Comparison of ENCODE assay signal across 19 cellular contexts in genomic region chr3:185992801-185993467, GRCh38. TPM values are rescaled to one million over a fixed set of nuclear protein-coding genes. Genes with fewer than 3 reads are reported as not detected.
DNase-seq lines count a peak whose midpoint lies in the region; ATAC-seq and TF ChIP-seq lines count a peak whose summit lies in the region.
"Had no signal": no experiment of that assay in that cellular context is flagged by ENCODE, and none has a peak within 500 bp of the region (broad histone marks: within the 10 kb centered on the region; RNA-seq: fewer than 3 reads in every experiment).

No MANE protein-coding gene starts in this region.

- no peak overlapping the region for H4K8ac ChIP-seq in mesenchymal stem cell (ENCODE audit: low read length)

- H3K18ac ChIP-seq in mesenchymal stem cell (ENCODE audit: low read depth in 1 of 2, low read length in 2 of 2) = no peak overlapping the region

- intact Hi-C loops in Right ventricle myocardium inferior (cut with DNase I) = no loop called here
- intact Hi-C loops in left ventricle myocardium inferior (cut with micrococcal nuclease) = no loop called here
- intact Hi-C loops in dorsolateral prefrontal cortex (cut with DNase I) = loop anchor here in 1 of 2 donors (5.0 kb wide), 1 partner anchor 49 kb away; no protein-coding TSS in a partner anchor
- intact Hi-C loops in upper lobe of right lung (cut with DNase I) = no loop called here

- peak overlapping the region in 1 of 2 experiments; percentile 21 for H2BK12ac ChIP-seq in mesenchymal stem cell (ENCODE audit: low read length in 2 of 2)

- H3K36me3 ChIP-seq in left ventricle myocardium inferior (no peaks in the 10 kb centered on the region), mesenchymal stem cell (ENCODE audit: control insufficient read depth in 1 of 2, insufficient read depth in 2 of 2, low read depth in 1 of 2, low read length in 2 of 2) (no peaks in the 10 kb centered on the region), upper lobe of right lung (no peaks in the 10 kb centered on the region)
- H3K36me3 ChIP-seq: right lobe of liver had no signal

- H2AFZ ChIP-seq in mesenchymal stem cell (ENCODE audit: low read depth, low read length) = no peak overlapping the region

- WGBS in mesenchymal stem cell = 78% methylated on average over 9 of the region's 10 CpGs

- no peak overlapping the region for H2BK5ac ChIP-seq in mesenchymal stem cell (ENCODE audit: low read depth, low read length, poor library complexity, severe bottlenecking)

- H2AK5ac ChIP-seq in mesenchymal stem cell (ENCODE audit: low read length, severe bottlenecking) = no peak overlapping the region

- peaks cover 16% of the 10 kb centered on the region for H3K27me3 ChIP-seq in left ventricle myocardium inferior (ENCODE audit: low read depth)
- H3K27me3 ChIP-seq in dorsolateral prefrontal cortex = no peaks in the 10 kb centered on the region
- peaks cover 0 to 15% of the 10 kb centered on the region in 2 experiments for H3K27me3 ChIP-seq in mesenchymal stem cell (ENCODE audit: control insufficient read depth in 1 of 2, insufficient read depth in 1 of 2, low read length in 2 of 2)
- no peaks in the 10 kb centered on the region for H3K27me3 ChIP-seq in upper lobe of right lung
- H3K27me3 ChIP-seq: right lobe of liver had no signal

- DNase-seq in Right ventricle myocardium inferior (ENCODE audit: missing footprints) = no peak
- no peak for DNase-seq in left ventricle myocardium inferior
- peak in 6 of 10 donors; percentile 22 to 64 (median 57) for DNase-seq in dorsolateral prefrontal cortex
- DNase-seq in mesenchymal stem cell = no peak
- DNase-seq in upper lobe of right lung = no peak
- DNase-seq in stimulated activated CD4-positive, alpha-beta T cell treated with anti-CD3 and anti-CD28 coated beads, Interleukin-4, amount 100 ng/mL, for 24 hours = no peak
- DNase-seq in SHP77 treated with DMSO at 0.1 percent for 48 hours (lab: John Stamatoyannopoulos, UW) = no peak
- DNase-seq: activated CD4-positive, alpha-beta T cell treated with anti-CD3 and anti-CD28 coated beads, Interleukin-2, amount 50 U/mL, for 1 hour; effector CD8-positive, alpha-beta T cell; Karpas-422; naive thymus-derived CD8-positive, alpha-beta T cell; NCI-H1930; NCI-H748 treated with DMSO at 0.1 percent for 48 hours; T-helper 9 cell had no signal

- no peak overlapping the region for H3K4me2 ChIP-seq in mesenchymal stem cell (ENCODE audit: low read length, poor library complexity, severe bottlenecking)
- H3K4me2 ChIP-seq: A549 had no signal

- no peak overlapping the region for H3K4me3 ChIP-seq in left ventricle myocardium inferior
- no peak overlapping the region for H3K4me3 ChIP-seq in dorsolateral prefrontal cortex
- peak overlapping the region in 1 of 2 experiments; percentile 40 for H3K4me3 ChIP-seq in mesenchymal stem cell (ENCODE audit: insufficient read depth in 1 of 2, low read depth in 1 of 2, low read length in 2 of 2)
- no peak overlapping the region for H3K4me3 ChIP-seq in upper lobe of right lung
- H3K4me3 ChIP-seq: A549, right lobe of liver had no signal

- H2BK15ac ChIP-seq in mesenchymal stem cell (ENCODE audit: low read depth, poor library complexity, severe bottlenecking) = no peak overlapping the region

- H3K14ac ChIP-seq in mesenchymal stem cell (ENCODE audit: low read length in 2 of 2) = no peak overlapping the region

- no peak overlapping the region for H3K23ac ChIP-seq in mesenchymal stem cell (ENCODE audit: low read length in 2 of 2)

- ATAC-seq in Right ventricle myocardium inferior (peak; percentile 62), upper lobe of right lung (peak; percentile 49), GM18517 (IDR thresholded peaks at IDR 0.05; ENCODE audit: unreplicated experiment) (no peak)
- ATAC-seq: A549; HCT116; naive thymus-derived CD8-positive, alpha-beta T cell had no signal

- H3K4me1 ChIP-seq in left ventricle myocardium inferior = no peaks in the 10 kb centered on the region
- peaks cover 2% of the 10 kb centered on the region for H3K4me1 ChIP-seq in mesenchymal stem cell (ENCODE audit: control insufficient read depth, insufficient read depth, low read depth, low read length)
- H3K4me1 ChIP-seq in upper lobe of right lung = peaks cover 7% of the 10 kb centered on the region
- H3K4me1 ChIP-seq: A549, right lobe of liver had no signal

- H3K9ac ChIP-seq in mesenchymal stem cell (ENCODE audit: low read length) = peak overlapping the region; percentile 76

- H3K4ac ChIP-seq in mesenchymal stem cell (ENCODE audit: low read depth in 1 of 2, low read length in 2 of 2) = no peak overlapping the region

- no peak overlapping the region for H4K91ac ChIP-seq in mesenchymal stem cell (ENCODE audit: low read length)

- H3K27ac ChIP-seq in left ventricle myocardium inferior (replicated peaks) = no peak overlapping the region
- H3K27ac ChIP-seq in dorsolateral prefrontal cortex = peak overlapping the region in 27 of 59 donors; percentile 9 to 75 (median 49)
- no peak overlapping the region for H3K27ac ChIP-seq in mesenchymal stem cell (ENCODE audit: low read length, poor library complexity, severe bottlenecking)
- no peak overlapping the region for H3K27ac ChIP-seq in upper lobe of right lung
- H3K27ac ChIP-seq: A549, HL-60, right lobe of liver had no signal

- H3K9me3 ChIP-seq in left ventricle myocardium inferior (replicated peaks) (no peaks in the 10 kb centered on the region), mesenchymal stem cell (ENCODE audit: control insufficient read depth, low read length) (no peaks in the 10 kb centered on the region), upper lobe of right lung (no peaks in the 10 kb centered on the region)
- H3K9me3 ChIP-seq: A549, right lobe of liver had no signal

- TF ChIP-seq CTCF in left ventricle myocardium inferior (IDR thresholded peaks at IDR 0.05; ENCODE audit: borderline replicate concordance) = no peak
- no peak for TF ChIP-seq CTCF in dorsolateral prefrontal cortex (IDR thresholded peaks at IDR 0.05 in 54 of 56, conservative IDR thresholded peaks at IDR 0.05 in 2 of 56; ENCODE audit: low read depth in 1 of 56, partially characterized antibody in 56 of 56)
- TF ChIP-seq CTCF in upper lobe of right lung (IDR thresholded peaks at IDR 0.05) = no peak

- no peak overlapping the region for H2BK120ac ChIP-seq in mesenchymal stem cell (ENCODE audit: low read depth, low read length)

- H3K79me1 ChIP-seq in mesenchymal stem cell (replicated peaks; ENCODE audit: low read length, poor library complexity, severe bottlenecking) = no peaks in the 10 kb centered on the region

RNA-seq across cellular contexts. Expression of gene TRA2B, which starts 55.1 kb away (rescaled TPM):
- total RNA-seq in Right ventricle myocardium inferior = 44.2 TPM
- total RNA-seq in left ventricle myocardium inferior = 42.7 TPM
- 100 to 1,000 TPM in 21 of 120 experiments, 10 to 100 TPM in 99; 66.0 to 127 (median 89.1) TPM for total RNA-seq in dorsolateral prefrontal cortex
- 130 TPM for polyA plus RNA-seq in mesenchymal stem cell (2013, experiment 1 of 2)
- 133 TPM for polyA plus RNA-seq in mesenchymal stem cell (2013, experiment 2 of 2)
- 92.7 TPM for total RNA-seq in upper lobe of right lung

Comparison
In these comparisons a context has a peak if more than half of its experiments do, and no peak if none do; other contexts are left out.
1. DNase-seq: peak in dorsolateral prefrontal cortex (6 of 10); none in Right ventricle myocardium inferior (single experiment), left ventricle myocardium inferior (single experiment), mesenchymal stem cell (single experiment), upper lobe of right lung (single experiment), stimulated activated CD4-positive, alpha-beta T cell treated with anti-CD3 and anti-CD28 coated beads, Interleukin-4, amount 100 ng/mL, for 24 hours (single experiment) and SHP77 treated with DMSO at 0.1 percent for 48 hours (single experiment).